Comparison of ENCODE assay signal across 13 cellular contexts in the genomic region with DNA sequence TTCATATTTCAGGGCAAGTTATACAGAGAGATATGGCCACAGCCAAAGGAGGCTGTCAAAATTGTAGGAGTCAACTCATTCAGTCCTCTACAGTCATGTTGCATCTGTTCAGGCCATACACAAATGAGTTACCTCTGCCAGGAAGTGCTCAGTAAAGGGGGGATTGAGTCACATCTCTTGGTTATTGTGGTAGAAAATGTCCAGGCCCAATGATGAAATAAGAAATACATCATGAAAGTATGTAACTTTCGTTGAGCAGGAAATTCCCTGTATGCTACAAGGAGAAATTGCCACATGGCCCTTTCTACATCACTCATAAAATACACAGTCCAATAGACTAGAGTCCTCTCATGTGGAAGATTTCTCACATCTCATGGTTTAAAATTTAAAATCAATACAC.
A peak's percentile ranks its signal among the peaks of the same experiment; 100 is the strongest.
DNase-seq lines count a peak whose midpoint lies in the region; ATAC-seq and TF ChIP-seq lines count a peak whose summit lies in the region.
"Had no signal": no experiment of that assay in that cellular context is flagged by ENCODE, and none has a peak within 500 bp of the region (broad histone marks: within the 10 kb centered on the region; RNA-seq: fewer than 3 reads in every experiment).

No MANE protein-coding gene starts in this region.

- H3K4me3 ChIP-seq in GM23338 (no peak overlapping the region), adipocyte (ENCODE audit: low read length) (no peak overlapping the region), dorsolateral prefrontal cortex (no peak overlapping the region)
- H3K4me3 ChIP-seq: esophagus muscularis mucosa had no signal

- intact Hi-C loops in dorsolateral prefrontal cortex (cut with DNase I), result no loop called here

- H3K9me2 ChIP-seq in GM23338 (ENCODE audit: insufficient read depth), result 0 out of 2 replicates have a peak, but pooled peaks cover 6% of the 10 kb centered on the region

- peaks cover 3% of the 10 kb centered on the region; the same call in 2 of the 3 replicates for H3K4me1 Mint-ChIP-seq in GM23338

- H3K79me2 ChIP-seq in GM23338 (replicated peaks; ENCODE audit: insufficient read depth), result no peaks in the 10 kb centered on the region

- no peaks in the 10 kb centered on the region for H3K4me1 ChIP-seq in GM23338 (ENCODE audit: insufficient read depth)
- H3K4me1 ChIP-seq in adipocyte (ENCODE audit: control insufficient read depth, insufficient read depth, low read length), result peaks cover 19% of the 10 kb centered on the region

- H3K4me3 Mint-ChIP-seq in GM23338, result no peak overlapping the region
- H3K4me3 Mint-ChIP-seq: brain; CD8-positive, alpha-beta T cell had no signal

- H3K27me3 Mint-ChIP-seq in GM23338 (ENCODE audit: insufficient read depth, low read depth, poor library complexity), result no peaks in the 10 kb centered on the region
- H3K27me3 Mint-ChIP-seq: brain had no signal

- H3K9me3 Mint-ChIP-seq in GM23338, result peaks cover 14% of the 10 kb centered on the region

- H3K27ac ChIP-seq in GM23338 (ENCODE audit: low read depth) (no peak overlapping the region), dorsolateral prefrontal cortex (no peak overlapping the region)
- H3K27ac ChIP-seq: esophagus muscularis mucosa had no signal

- peaks cover 5% of the 10 kb centered on the region for H3K9me3 ChIP-seq in adipocyte (ENCODE audit: control insufficient read depth, low read length)

- ATAC-seq in GM23338, result no peak
- ATAC-seq: CD8-positive, alpha-beta T cell; left colon had no signal

- H3K36me3 ChIP-seq in GM23338 (ENCODE audit: insufficient read depth) (0 out of 2 replicates have a peak, but pooled peaks cover 5% of the 10 kb centered on the region), adipocyte (ENCODE audit: control insufficient read depth, insufficient read depth, low read length, severe bottlenecking) (no peaks in the 10 kb centered on the region)
- H3K36me3 ChIP-seq: esophagus muscularis mucosa had no signal

- H3K9ac ChIP-seq in adipocyte (ENCODE audit: low read length), result no peak overlapping the region

- no peaks in the 10 kb centered on the region for H3F3A ChIP-seq in GM23338 (replicated peaks; ENCODE audit: low read depth)

- peaks cover 5% of the 10 kb centered on the region; the same call in 2 of the 3 replicates for H3K36me3 Mint-ChIP-seq in GM23338 (ENCODE audit: low read depth)
- H3K36me3 Mint-ChIP-seq: brain; CD8-positive, alpha-beta T cell had no signal

- H3K4me2 ChIP-seq in GM23338, result no peak overlapping the region

- H4K20me1 ChIP-seq in GM23338 (replicated peaks; ENCODE audit: insufficient read depth), result no peaks in the 10 kb centered on the region

- H3K27ac Mint-ChIP-seq in GM23338, result no peak overlapping the region
- H3K27ac Mint-ChIP-seq: CD8-positive, alpha-beta T cell had no signal

- TF ChIP-seq CTCF in GM23338 (conservative IDR thresholded peaks at IDR 0.05; ENCODE audit: low read depth in 2 of 2), result no peak
- TF ChIP-seq CTCF in dorsolateral prefrontal cortex (IDR thresholded peaks at IDR 0.05 in 54 of 56, conservative IDR thresholded peaks at IDR 0.05 in 2 of 56; ENCODE audit: low read depth in 1 of 56, partially characterized antibody in 56 of 56), result no peak

- 0 out of 2 replicates have a peak overlapping the region, but pooled peaks have one; percentile 56 for H2AFZ ChIP-seq in GM23338

- H3K27me3 ChIP-seq in GM23338 (ENCODE audit: insufficient read depth) (no peaks in the 10 kb centered on the region), adipocyte (replicated peaks; ENCODE audit: control insufficient read depth, insufficient read depth, low read length) (no peaks in the 10 kb centered on the region), dorsolateral prefrontal cortex (no peaks in the 10 kb centered on the region)
- H3K27me3 ChIP-seq: esophagus muscularis mucosa had no signal

- DNase-seq in AG08395 (ENCODE audit: low spot score) (peak; percentile 80), GM23338 (ENCODE audit: low spot score) (no peak), adipocyte (ENCODE audit: low read depth) (peak; percentile 84), hepatic stellate cell (ENCODE audit: low spot score) (peak; percentile 52), dorsolateral prefrontal cortex (no peak), COLO668 (lab: John Stamatoyannopoulos, UW; ENCODE audit: unreplicated experiment) (no peak), kidney glomerular epithelial cell (lab: John Stamatoyannopoulos, UW) (no peak), NCI-H2029 (lab: John Stamatoyannopoulos, UW) (no peak)
- DNase-seq: CD8-positive, alpha-beta T cell; left colon; NCI-H1436 had no signal

TF ChIP-seq in GM23338, 12 proteins besides CTCF, POLR2A, EP300 and RAD21:
- no peak for TF ChIP-seq POLR2AphosphoS5 (IDR thresholded peaks at IDR 0.05; ENCODE audit: low read depth)

Comparison
In these comparisons a context has a peak if more than half of its experiments do, and no peak if none do; other contexts are left out.
1. DNase-seq: peak in AG08395 (single experiment), adipocyte (single experiment) and hepatic stellate cell (single experiment); none in GM23338 (single experiment), dorsolateral prefrontal cortex (0 of 10), COLO668 (single experiment), kidney glomerular epithelial cell (single experiment) and NCI-H2029 (single experiment).